21 cellular contexts compared by ENCODE assay signal in the genomic region with DNA sequence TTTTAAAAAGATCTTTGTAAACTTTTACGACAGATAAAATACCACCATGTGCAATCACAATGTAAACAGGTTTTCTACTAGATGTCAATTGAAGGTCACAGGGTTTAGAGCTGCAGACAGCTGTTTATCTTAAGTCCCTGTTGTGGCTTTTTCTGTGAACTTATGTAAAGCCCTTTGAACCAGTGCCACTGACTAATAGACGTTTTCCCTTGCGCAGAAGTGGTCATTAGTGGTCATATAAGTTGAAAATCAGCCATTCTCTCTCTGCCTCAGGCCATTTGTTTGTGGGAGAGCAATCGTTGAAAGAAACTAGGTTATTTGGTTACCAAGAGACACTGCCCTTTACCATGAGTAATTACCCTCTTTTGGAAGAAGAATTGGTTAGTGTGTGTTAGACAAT. TPM values are rescaled to one million over a fixed set of nuclear protein-coding genes. Genes with fewer than 3 reads are reported as not detected.
DNase-seq lines count a peak whose midpoint lies in the region; ATAC-seq, FAIRE-seq and TF ChIP-seq lines count a peak whose summit lies in the region.
"Had no signal": no experiment of that assay in that cellular context is flagged by ENCODE, and none has a peak within 500 bp of the region (broad histone marks: within the 10 kb centered on the region; RNA-seq: fewer than 3 reads in every experiment).

No MANE protein-coding gene starts in this region.

- POLR2A ChIA-PET in K562 (lab: Yijun Ruan, JAX): no interaction called here

- no peaks in the 10 kb centered on the region for H4K20me1 ChIP-seq in K562 (replicated peaks; ENCODE audit: control insufficient read depth, insufficient read depth, low read length)
- H4K20me1 ChIP-seq: BLaER1 had no signal

- TF ChIP-seq EP300 in K562 (IDR thresholded peaks at IDR 0.05; ENCODE audit: low read length) (no peak), gastroesophageal sphincter (IDR thresholded peaks at IDR 0.05) (no peak)

- H3K4me1 Mint-ChIP-seq in effector memory CD8-positive, alpha-beta T cell (ENCODE audit: low read depth in 2 of 2): no peaks in the 10 kb centered on the region

- no peak overlapping the region for H3K4me2 ChIP-seq in K562 (ENCODE audit: insufficient read depth, low read length)
- peak overlapping the region; percentile 30 for H3K4me2 ChIP-seq in skeletal muscle satellite cell (ENCODE audit: low read length)
- H3K4me2 ChIP-seq: BLaER1 had no signal

- H3K36me3 ChIP-seq in K562 (ENCODE audit: control insufficient read depth, insufficient read depth, low read length) (no peaks in the 10 kb centered on the region), gastroesophageal sphincter (peaks cover 0 to 11% of the 10 kb centered on the region in 2 donors), skeletal muscle satellite cell (ENCODE audit: insufficient read depth, low read length) (no peaks in the 10 kb centered on the region)
- H3K36me3 ChIP-seq: BLaER1, tibial nerve had no signal

- no peaks in the 10 kb centered on the region for H3K9me1 ChIP-seq in K562 (ENCODE audit: control insufficient read depth, insufficient read depth, low read length)

- H3K79me2 ChIP-seq in K562 (ENCODE audit: control insufficient read depth, insufficient read depth, low read length): no peaks in the 10 kb centered on the region

- no TSS peak for BruUV-seq in K562 (replicated peaks; lab: Mats Ljungman, UMichigan)

- no peak overlapping the region for H3K4me3 Mint-ChIP-seq in effector memory CD8-positive, alpha-beta T cell

- no peaks in the 10 kb centered on the region for H3K27me3 Mint-ChIP-seq in effector memory CD8-positive, alpha-beta T cell

- TF ChIP-seq CTCF in K562 (IDR thresholded peaks at IDR 0.05 in 2 of 3, conservative IDR thresholded peaks at IDR 0.05 in 1 of 3; ENCODE audit: insufficient read depth in 2 of 3, low read depth in 1 of 3, low read length in 3 of 3): no peak
- no peak for TF ChIP-seq CTCF in gastroesophageal sphincter (IDR thresholded peaks at IDR 0.05)

- H3K9me3 Mint-ChIP-seq in effector memory CD8-positive, alpha-beta T cell: peaks cover 2 to 5% of the 10 kb centered on the region in 2 donors

- H3K4me1 ChIP-seq in K562 (replicated peaks in 1 of 2; ENCODE audit: control insufficient read depth in 2 of 2, insufficient read depth in 2 of 2, low read length in 2 of 2) (no peaks in the 10 kb centered on the region), gastroesophageal sphincter (peaks cover 13 to 81% (median 19%) of the 10 kb centered on the region in 3 donors), skeletal muscle satellite cell (ENCODE audit: control insufficient read depth, insufficient read depth, low read length) (peaks cover 26% of the 10 kb centered on the region)
- H3K4me1 ChIP-seq: BLaER1 had no signal

- H3K27ac Mint-ChIP-seq in effector memory CD8-positive, alpha-beta T cell: no peak overlapping the region

- intact Hi-C loops in K562 (cut with micrococcal nuclease): no loop called here

- H3K9me3 ChIP-seq in K562 (replicated peaks; ENCODE audit: control insufficient read depth, insufficient read depth, low read depth, low read length): no peaks in the 10 kb centered on the region
- H3K9me3 ChIP-seq in gastroesophageal sphincter: no peaks in the 10 kb centered on the region
- no peaks in the 10 kb centered on the region for H3K9me3 ChIP-seq in skeletal muscle satellite cell (replicated peaks; ENCODE audit: low read length)
- H3K9me3 ChIP-seq: BLaER1, tibial nerve had no signal

- no peak for ATAC-seq in K562
- ATAC-seq in gastroesophageal sphincter: no peak
- no peak for ATAC-seq in effector memory CD8-positive, alpha-beta T cell (replicated peaks)
- ATAC-seq: GM12878 had no signal

- H3K9ac ChIP-seq in K562 (ENCODE audit: insufficient read depth in 1 of 2, low read depth in 2 of 2, low read length in 2 of 2): no peak overlapping the region
- peak overlapping the region; percentile 26 for H3K9ac ChIP-seq in skeletal muscle satellite cell (ENCODE audit: low read depth, low read length)
- H3K9ac ChIP-seq: BLaER1 had no signal

- WGBS in K562 (ENCODE audit: insufficient coverage, low coverage, missing lambda C conversion rate): 0% methylated on average over 4 of the region's 4 CpGs
- WGBS in gastroesophageal sphincter (ENCODE audit: low coverage in 1 of 2), 2 donors: 10 to 21% methylated on average over 4 of the region's 4 CpGs

- H3K27me3 ChIP-seq in K562 (ENCODE audit: control insufficient read depth in 2 of 2, insufficient read depth in 2 of 2, low read length in 2 of 2) (peaks cover 0 to 6% of the 10 kb centered on the region in 2 experiments; a peak in 1 of 5 replicates), gastroesophageal sphincter (no peaks in the 10 kb centered on the region), skeletal muscle satellite cell (ENCODE audit: control insufficient read depth, insufficient read depth, low read length) (no peaks in the 10 kb centered on the region)
- H3K27me3 ChIP-seq: BLaER1, tibial nerve had no signal

- H2AFZ ChIP-seq in K562 (ENCODE audit: low read depth, low read length): no peak overlapping the region

- H3K27ac ChIP-seq in K562 (ENCODE audit: extremely low read depth, low read depth, low read length): no peak overlapping the region
- H3K27ac ChIP-seq in gastroesophageal sphincter: peak overlapping the region; percentile 79 to 85 (median 81)
- H3K27ac ChIP-seq: BLaER1, RWPE1, tibial nerve had no signal

- CTCF ChIA-PET in K562 (lab: Yijun Ruan, JAX; ENCODE audit: low intra/inter-chr PET ratio): no interaction called here

- in situ Hi-C loops in K562 (cut with MboI): no loop called here

- no peak for TF ChIP-seq RAD21 in K562 (CRISPR knock-in tag; conservative IDR thresholded peaks at IDR 0.05 in 1 of 2, IDR thresholded peaks at IDR 0.05 in 1 of 2)

- FAIRE-seq in K562 (lab: Jason Lieb, UNC): no peak
- FAIRE-seq: GM12878 had no signal

- H3K4me3 ChIP-seq in K562 (no peak overlapping the region), gastroesophageal sphincter (no peak overlapping the region), skeletal muscle satellite cell (ENCODE audit: low read length) (no peak overlapping the region)
- H3K4me3 ChIP-seq: BLaER1, GM12878, skin epidermis, tibial nerve had no signal

- TF ChIP-seq POLR2A in K562 (conservative IDR thresholded peaks at IDR 0.05) (no peak), gastroesophageal sphincter (IDR thresholded peaks at IDR 0.05) (no peak)

- no peaks in the 10 kb centered on the region for H3K36me3 Mint-ChIP-seq in effector memory CD8-positive, alpha-beta T cell (ENCODE audit: insufficient read depth)

- DNase-seq in HCEC 1CT (peak; percentile 92), K562 (ENCODE audit: extremely low read depth in 1 of 4, low spot score in 3 of 4) (no peak), T1000 (lab: John Stamatoyannopoulos, UW) (no peak), iPS-NIHi11 (ENCODE audit: low spot score) (no peak), NCI-H226 (no peak)
- DNase-seq in effector memory CD8-positive, alpha-beta T cell: no peak
- DNase-seq: activated naive CD4-positive, alpha-beta T cell treated with Interleukin-2 at 50 U/mL for 16 hours; erythroblast; GDM1; KG1; NCI-H1105; NK-92 treated with Interleukin-12 subunit alpha and Interleukin-12 subunit beta, amount 100 ng/mL, for 24 hours; occipital lobe; SW 1271 had no signal

TF ChIP-seq in K562, 482 proteins besides CTCF, POLR2A, EP300 and RAD21:
- TF ChIP-seq FOXK2 (conservative IDR thresholded peaks at IDR 0.05 in 1 of 2, IDR thresholded peaks at IDR 0.05 in 1 of 2; ENCODE audit: low read depth in 2 of 2) (no peak), SAFB (IDR thresholded peaks at IDR 0.05; ENCODE audit: borderline replicate concordance, low read depth, low read length) (no peak), CBFA2T3 (IDR thresholded peaks at IDR 0.05) (0 out of 2 replicates have a peak, but pooled peaks have one; percentile 3), GATAD2A (IDR thresholded peaks at IDR 0.05) (no peak)
- TF ChIP-seq, protein P1, sequence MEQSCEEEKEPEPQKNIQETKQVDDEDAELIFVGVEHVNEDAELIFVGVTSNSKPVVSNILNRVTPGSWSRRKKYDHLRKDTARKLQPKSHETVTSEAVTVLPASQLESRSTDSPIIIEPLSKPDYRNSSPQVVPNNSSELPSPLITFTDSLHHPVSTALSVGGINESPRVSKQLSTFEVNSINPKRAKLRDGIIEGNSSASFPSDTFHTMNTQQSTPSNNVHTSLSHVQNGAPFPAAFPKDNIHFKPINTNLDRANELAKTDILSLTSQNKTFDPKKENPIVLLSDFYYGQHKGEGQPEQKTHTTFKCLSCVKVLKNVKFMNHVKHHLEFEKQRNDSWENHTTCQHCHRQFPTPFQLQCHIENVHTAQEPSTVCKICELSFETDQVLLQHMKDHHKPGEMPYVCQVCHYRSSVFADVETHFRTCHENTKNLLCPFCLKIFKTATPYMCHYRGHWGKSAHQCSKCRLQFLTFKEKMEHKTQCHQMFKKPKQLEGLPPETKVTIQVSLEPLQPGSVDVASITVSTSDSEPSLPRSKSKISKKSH (CRISPR knock-in tag; IDR thresholded peaks at IDR 0.05): no peak

RNA-seq across cellular contexts. Expression of a gene that starts 23.9 kb away (rescaled TPM):
- total RNA-seq in K562 (2011; cell fraction: chromatin; rRNA removed; ENCODE audit: low replicate concordance): 0.09 TPM in 1 of 2 replicates, not detected in the other
- total RNA-seq in K562 (2011; cell fraction: nucleolus; rRNA removed): not detected in 2 replicates
- total RNA-seq in K562 (2011; cell fraction: nucleoplasm; rRNA removed): 0.08 TPM in 1 of 2 replicates, not detected in the other
- total RNA-seq in K562 (2014; rRNA removed) (not detected in 2 replicates), K562 (2014; rRNA removed; fragmentation: Illumina TruSeq; extraction: Trizol) (not detected in 2 replicates), K562 (2015; rRNA removed; fragmentation: Illumina TruSeq; extraction: Trizol) (not detected in 2 replicates), K562 (2021) (0.09 TPM in 1 of 2 replicates, not detected in the other), gastroesophageal sphincter (100 to 1,000 TPM in 2 of 4 donors, 10 to 100 TPM in 2; 60.3 to 158 (median 89.1) TPM)
- polyA plus RNA-seq in K562 (2011; rRNA removed) (not detected in 2 replicates), K562 (2014; fragmentation: Illumina TruSeq; extraction: Trizol) (not detected in 2 replicates), K562 (2014; fragmentation: Nextera tagmentation; extraction: Ambion mirVana) (1 to 10 TPM; 1.8 to 2.2 TPM), K562 (2014; rRNA removed) (not detected in 2 replicates)
- not detected in 2 replicates for polyA plus RNA-seq in K562 (2011; cell fraction: cytosol; rRNA removed)
- polyA plus RNA-seq in K562 (2011; cell fraction: nucleus; rRNA removed): not detected in 2 replicates
- polyA plus RNA-seq in K562 (2012): 0.57 and 0.65 TPM in 2 replicates
- polyA minus RNA-seq in K562 (2011; rRNA and poly(A)+ RNA removed): 0.11 TPM in 1 of 2 replicates, not detected in the other
- not detected in 2 replicates for polyA minus RNA-seq in K562 (2011; cell fraction: cytosol; rRNA and poly(A)+ RNA removed)
- polyA minus RNA-seq in K562 (2011; cell fraction: nucleus; rRNA and poly(A)+ RNA removed): not detected in 2 replicates
- total RNA-seq in skeletal muscle satellite cell (2012; rRNA removed): 8.3 and 11.4 TPM in 2 replicates

Comparison
In these comparisons a context has a peak if more than half of its experiments do, and no peak if none do; other contexts are left out.
1. RNA of a gene that starts 23.9 kb away (total RNA-seq): 60.3 to 158 TPM in gastroesophageal sphincter; 0.08 to 0.09 TPM in K562; every median in the first group is over 10 times any median in the second.